16 cellular contexts compared by ENCODE assay signal in genomic region chr11:75527938-75528845, GRCh38. TPM values are rescaled to one million over a fixed set of nuclear protein-coding genes. Genes with fewer than 3 reads are reported as not detected.
DNase-seq lines count a peak whose midpoint lies in the region; ATAC-seq, FAIRE-seq and TF ChIP-seq lines count a peak whose summit lies in the region.
"Had no signal": no experiment of that assay in that cellular context is flagged by ENCODE, and none has a peak within 500 bp of the region (broad histone marks: within the 10 kb centered on the region; RNA-seq: fewer than 3 reads in every experiment).

No MANE protein-coding gene starts in this region.

- H3F3A ChIP-seq in PC-3 (ENCODE audit: low read length, unreplicated experiment) = no peaks in the 10 kb centered on the region

- H3K4me1 Mint-ChIP-seq in T-helper 2 cell treated with Interferon-gamma antibody and Interleukin-4, amounts not matched to agents 5 μg/mL and 100 μg/mL, for 36 hours (ENCODE audit: low read depth) = peaks cover 38% of the 10 kb centered on the region
- peaks cover 36% of the 10 kb centered on the region for H3K4me1 Mint-ChIP-seq in central memory CD8-positive, alpha-beta T cell
- peaks cover 7% of the 10 kb centered on the region for H3K4me1 Mint-ChIP-seq in nephron

- H3K9me3 ChIP-seq in PC-3 (ENCODE audit: low read length) = no peaks in the 10 kb centered on the region
- H3K9me3 ChIP-seq: tibial nerve had no signal

- H3K4me3 ChIP-seq in PC-3 (ENCODE audit: low read length) = no peak overlapping the region
- H3K4me3 ChIP-seq: tibial nerve had no signal

- H4K20me1 ChIP-seq in PC-3 (ENCODE audit: low read length) = no peaks in the 10 kb centered on the region

- no peak for TF ChIP-seq POLR2A in GM12892 (IDR thresholded peaks at IDR 0.05; ENCODE audit: low read depth, low read length)

- H3K27ac ChIP-seq in PC-3 (ENCODE audit: low read length) = no peak overlapping the region
- H3K27ac ChIP-seq: brain microvascular endothelial cell, parathyroid adenoma had no signal

- no TSS peak for BruUV-seq in PC-3 (replicated peaks; lab: Mats Ljungman, UMichigan)

- peaks cover 24% of the 10 kb centered on the region for H3K4me1 ChIP-seq in PC-3 (ENCODE audit: insufficient read depth, low read length)
- H3K4me1 ChIP-seq: parathyroid adenoma had no signal

- peak overlapping the region; percentile 46 for H3K27ac Mint-ChIP-seq in T-helper 2 cell treated with Interferon-gamma antibody and Interleukin-4, amounts not matched to agents 5 μg/mL and 100 μg/mL, for 36 hours
- H3K27ac Mint-ChIP-seq in central memory CD8-positive, alpha-beta T cell (ENCODE audit: low read depth) = no peak overlapping the region
- peak overlapping the region in 1 of 3 experiments; percentile 64 for H3K27ac Mint-ChIP-seq in nephron

- no peaks in the 10 kb centered on the region for H3K9me3 Mint-ChIP-seq in T-helper 2 cell treated with Interferon-gamma antibody and Interleukin-4, amounts not matched to agents 5 μg/mL and 100 μg/mL, for 36 hours
- no peaks in the 10 kb centered on the region for H3K9me3 Mint-ChIP-seq in central memory CD8-positive, alpha-beta T cell
- no peaks in the 10 kb centered on the region for H3K9me3 Mint-ChIP-seq in nephron

- H3K9me2 ChIP-seq in PC-3 (replicated peaks; ENCODE audit: low read length) = no peaks in the 10 kb centered on the region

- H3K36me3 Mint-ChIP-seq in T-helper 2 cell treated with Interferon-gamma antibody and Interleukin-4, amounts not matched to agents 5 μg/mL and 100 μg/mL, for 36 hours (ENCODE audit: low read depth) = no peaks in the 10 kb centered on the region
- peaks cover 5% of the 10 kb centered on the region for H3K36me3 Mint-ChIP-seq in central memory CD8-positive, alpha-beta T cell (ENCODE audit: insufficient read depth)
- H3K36me3 Mint-ChIP-seq in nephron (ENCODE audit: low read depth) = no peaks in the 10 kb centered on the region

- H3K27me3 Mint-ChIP-seq in T-helper 2 cell treated with Interferon-gamma antibody and Interleukin-4, amounts not matched to agents 5 μg/mL and 100 μg/mL, for 36 hours (ENCODE audit: low read depth) = peaks cover 19% of the 10 kb centered on the region
- no peaks in the 10 kb centered on the region for H3K27me3 Mint-ChIP-seq in central memory CD8-positive, alpha-beta T cell
- peaks cover 35% of the 10 kb centered on the region for H3K27me3 Mint-ChIP-seq in nephron (ENCODE audit: low read depth)

- no peaks in the 10 kb centered on the region for H3K27me3 ChIP-seq in PC-3 (ENCODE audit: low read length)
- H3K27me3 ChIP-seq: tibial nerve had no signal

- no peak for TF ChIP-seq CTCF in nephron (IDR thresholded peaks at IDR 0.05; ENCODE audit: unreplicated experiment in 3 of 3)
- no peak for TF ChIP-seq CTCF in PC-3 (conservative IDR thresholded peaks at IDR 0.05; ENCODE audit: low read depth, low read length)

- FAIRE-seq in HTR-8/SVneo (lab: Jason Lieb, UNC) = peak; percentile 81
- FAIRE-seq in GM12892 (lab: Jason Lieb, UNC) = no peak
- FAIRE-seq: kidney, small intestine had no signal

- CTCF ChIA-PET in PC-3 (lab: Charles Lee) = interaction anchor here (0.7 kb wide), 1 partner anchor 51 kb away, joined by 4 read pairs; no protein-coding TSS in a partner anchor

- H3K79me2 ChIP-seq in PC-3 (ENCODE audit: low read length) = peaks cover 11% of the 10 kb centered on the region; the same call in 1 of the 2 replicates
- H3K79me2 ChIP-seq: parathyroid adenoma had no signal

- intact Hi-C loops in PC-3 (cut with micrococcal nuclease) = no loop called here

- H3K4me3 Mint-ChIP-seq in T-helper 2 cell treated with Interferon-gamma antibody and Interleukin-4, amounts not matched to agents 5 μg/mL and 100 μg/mL, for 36 hours = peak overlapping the region; percentile 81
- peak overlapping the region; percentile 1 for H3K4me3 Mint-ChIP-seq in central memory CD8-positive, alpha-beta T cell
- H3K4me3 Mint-ChIP-seq in nephron = peak overlapping the region; percentile 85 to 86 (median 86)

- no peak overlapping the region for H3K4me2 ChIP-seq in PC-3 (ENCODE audit: low read length)

- H3K9ac ChIP-seq in PC-3 (ENCODE audit: low read length) = no peak overlapping the region
- H3K9ac ChIP-seq: parathyroid adenoma had no signal

- no peak for ATAC-seq in central memory CD8-positive, alpha-beta T cell (replicated peaks; ENCODE audit: extremely low read depth, poor library complexity, severe bottlenecking)
- ATAC-seq in PC-3 (no peak), GM21576 (IDR thresholded peaks at IDR 0.05; ENCODE audit: unreplicated experiment) (no peak)

- no peaks in the 10 kb centered on the region for H3K36me3 ChIP-seq in PC-3 (ENCODE audit: low read depth, low read length)
- H3K36me3 ChIP-seq: brain microvascular endothelial cell, tibial nerve had no signal

- POLR2A ChIA-PET in PC-3 (lab: Charles Lee; ENCODE audit: unreplicated experiment) = interaction anchor here (0.5 kb wide), 1 partner anchor 56 kb away, joined by 13 read pairs; no protein-coding TSS in a partner anchor

- DNase-seq in T-helper 2 cell treated with Interferon-gamma antibody and Interleukin-4, amounts not matched to agents 5 μg/mL and 100 μg/mL, for 36 hours (ENCODE audit: low spot score) = no peak
- DNase-seq in T-helper 2 cell (no peak), HTR-8/SVneo (ENCODE audit: insufficient read length, low spot score) (no peak), GM12892 (ENCODE audit: insufficient read length) (no peak), PC-3 (no peak)
- no peak for DNase-seq in central memory CD8-positive, alpha-beta T cell (ENCODE audit: low spot score in 2 of 2)
- DNase-seq: 8988T; activated CD4-positive, alpha-beta T cell treated with anti-CD3 and anti-CD28 coated beads for 48 hours; brain microvascular endothelial cell; H7; kidney; small intestine had no signal

- H2AFZ ChIP-seq in PC-3 (ENCODE audit: low read length) = no peak overlapping the region
- H2AFZ ChIP-seq: parathyroid adenoma had no signal

RNA-seq across cellular contexts. Expression of gene GDPD5, which starts 2.5 kb away (rescaled TPM):
- 11.5 TPM for polyA plus RNA-seq in GM12892 (2012; ENCODE audit: missing spikeins)
- total RNA-seq in PC-3 (2014; rRNA removed) = 21.4 and 31.1 TPM in 2 replicates

RNA-seq across cellular contexts. Expression of gene SERPINH1, which starts 33.9 kb away (rescaled TPM):
- polyA plus RNA-seq in GM12892 (2012; ENCODE audit: missing spikeins) = 10.9 TPM
- total RNA-seq in PC-3 (2014; rRNA removed) = 117 and 121 TPM in 2 replicates

Comparison
In these comparisons a context has a peak if more than half of its experiments do, and no peak if none do; other contexts are left out.
1. H3K4me3 Mint-ChIP-seq: peak in every context shown above with its lines; median percentile 86 in nephron; 81 in T-helper 2 cell treated with Interferon-gamma antibody and Interleukin-4, amounts not matched to agents 5 μg/mL and 100 μg/mL, for 36 hours; 1 in central memory CD8-positive, alpha-beta T cell.